Comparison of ENCODE assay signal across 25 cellular contexts in genomic region chr2:117786520-117786919, GRCh38.
"Had no signal": no experiment of that assay in that cellular context is flagged by ENCODE, and none has a peak within 500 bp of the region (broad histone marks: within the 10 kb centered on the region; RNA-seq: fewer than 3 reads in every experiment).

No MANE protein-coding gene starts in this region.

- H3K4me1 Mint-ChIP-seq: endodermal cell; nephron progenitor cell; stimulated activated effector memory CD8-positive, alpha-beta T cell treated with anti-CD3 and anti-CD28 coated beads, Interleukin-12 subunit alpha, Interleukin-12 subunit beta, amount 100 ng/mL, for 72 hours had no signal

- ATAC-seq: gastrocnemius medialis; left cardiac atrium; left lung; psoas muscle; right cardiac atrium; stimulated activated effector memory CD8-positive, alpha-beta T cell treated with anti-CD3 and anti-CD28 coated beads, Interleukin-12 subunit alpha, Interleukin-12 subunit beta, amount 100 ng/mL, for 72 hours; stimulated activated naive CD8-positive, alpha-beta T cell treated with anti-CD3 and anti-CD28 coated beads, Interleukin-15, Interleukin-2, amounts not matched to agents 100 U/mL and 50 U/mL, for 24 hours had no signal

- H3K27ac Mint-ChIP-seq: dendritic cell treated with granulocyte-macrophage colony-stimulating factor and Interleukin-4, amounts not matched to agents 40 ng/mL and 50 ng/mL, for 4 days; endodermal cell; nephron progenitor cell; stimulated activated effector memory CD8-positive, alpha-beta T cell treated with anti-CD3 and anti-CD28 coated beads, Interleukin-12 subunit alpha, Interleukin-12 subunit beta, amount 100 ng/mL, for 72 hours; type B pancreatic cell had no signal

- H3K36me3 ChIP-seq: colonic mucosa, esophagus squamous epithelium, gastrocnemius medialis, left lung, sigmoid colon, tibial artery had no signal

- H3K4me3 Mint-ChIP-seq: dendritic cell treated with granulocyte-macrophage colony-stimulating factor and Interleukin-4, amounts not matched to agents 40 ng/mL and 50 ng/mL, for 4 days; endodermal cell; nephron progenitor cell; stimulated activated effector memory CD8-positive, alpha-beta T cell treated with anti-CD3 and anti-CD28 coated beads, Interleukin-12 subunit alpha, Interleukin-12 subunit beta, amount 100 ng/mL, for 72 hours; type B pancreatic cell had no signal

- H3K27me3 ChIP-seq: colonic mucosa, esophagus squamous epithelium, gastrocnemius medialis, left lung, sigmoid colon, testis had no signal

- H3K27me3 Mint-ChIP-seq: dendritic cell treated with granulocyte-macrophage colony-stimulating factor and Interleukin-4, amounts not matched to agents 40 ng/mL and 50 ng/mL, for 4 days; type B pancreatic cell had no signal

- DNase-seq: colonic mucosa; effector CD8-positive, alpha-beta T cell; endodermal cell; erythroblast; esophagus squamous epithelium; gastrocnemius medialis; head of caudate nucleus; kidney; left cardiac atrium; left lung; nephron progenitor cell; nucleus accumbens; posterior cingulate gyrus; psoas muscle; right cardiac atrium; sigmoid colon; stimulated activated CD4-positive, alpha-beta T cell treated with anti-CD3 and anti-CD28 coated beads, Interleukin-2, amount 100 ng/mL, for 24 hours; stimulated activated CD4-positive, alpha-beta T cell treated with anti-CD3 and anti-CD28 coated beads, Interleukin-4, amount 100 ng/mL, for 24 hours; stimulated activated naive CD8-positive, alpha-beta T cell treated with anti-CD3 and anti-CD28 coated beads, Interleukin-15, Interleukin-2, amounts not matched to agents 100 U/mL and 50 U/mL, for 24 hours; substantia nigra; testis; tibial artery had no signal

- H3K27ac ChIP-seq: colonic mucosa, esophagus squamous epithelium, gastrocnemius medialis, left lung, psoas muscle, sigmoid colon, testis, tibial artery had no signal

- H3K9me3 Mint-ChIP-seq: type B pancreatic cell had no signal

- H3K4me1 ChIP-seq: colonic mucosa, esophagus squamous epithelium, gastrocnemius medialis, left lung, psoas muscle, sigmoid colon, testis, tibial artery had no signal

- H3K9me3 ChIP-seq: colonic mucosa, esophagus squamous epithelium, gastrocnemius medialis, left lung, sigmoid colon, testis, tibial artery had no signal

- H3K4me3 ChIP-seq: colonic mucosa, esophagus squamous epithelium, gastrocnemius medialis, left lung, psoas muscle, sigmoid colon, testis, tibial artery had no signal

- FAIRE-seq: kidney had no signal

- H3K36me3 Mint-ChIP-seq: stimulated activated effector memory CD8-positive, alpha-beta T cell treated with anti-CD3 and anti-CD28 coated beads, Interleukin-12 subunit alpha, Interleukin-12 subunit beta, amount 100 ng/mL, for 72 hours; type B pancreatic cell had no signal
